In the genomic region with DNA sequence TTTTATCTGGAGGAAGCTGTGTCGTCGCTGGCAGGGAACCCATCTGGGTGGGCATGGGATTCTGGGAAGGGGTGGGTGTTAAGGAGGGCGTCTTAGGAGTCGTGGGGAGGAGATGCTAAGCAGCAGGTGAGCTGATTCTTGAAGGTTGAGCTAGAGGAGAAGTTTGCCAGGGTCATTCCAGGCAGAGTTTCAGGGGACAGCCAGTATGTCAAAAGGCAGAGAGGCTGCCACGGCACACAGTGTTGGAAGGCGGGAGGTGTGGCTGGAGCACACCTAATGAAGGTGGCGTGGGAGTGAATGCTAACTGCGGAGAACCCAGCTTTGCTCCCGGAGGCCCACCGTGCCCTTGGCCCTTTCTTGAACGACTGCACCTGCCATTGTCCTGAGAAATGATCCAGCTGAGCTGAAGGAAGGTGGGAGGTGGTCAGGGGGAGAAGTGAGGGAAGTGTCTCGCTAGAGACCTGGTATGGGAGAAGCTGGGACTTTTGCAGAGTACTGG, we compare ENCODE assay signal across 9 cellular contexts. TPM values are rescaled to one million over a fixed set of nuclear protein-coding genes. Genes with fewer than 3 reads are reported as not detected.
DNase-seq lines count a peak whose midpoint lies in the region; ATAC-seq, FAIRE-seq and TF ChIP-seq lines count a peak whose summit lies in the region.
"Had no signal": no experiment of that assay in that cellular context is flagged by ENCODE, and none has a peak within 500 bp of the region (broad histone marks: within the 10 kb centered on the region; RNA-seq: fewer than 3 reads in every experiment).

No MANE protein-coding gene starts in this region.

- H3K9me2 ChIP-seq in HCT116 (ENCODE audit: insufficient read depth) (no peaks in the 10 kb centered on the region), hepatocyte (replicated peaks; ENCODE audit: insufficient read depth) (no peaks in the 10 kb centered on the region)

- CTCF ChIA-PET in HCT116 (lab: Charles Lee): no interaction called here
- CTCF ChIA-PET in activated CD4-positive, alpha-beta memory T cell treated with anti-CD3 and anti-CD28 coated beads, Interleukin-2, amount 10 ng/mL, durations not matched to agents 7 days and 5 days (lab: Charles Lee): interaction anchor here (0.8 kb wide), 1 partner anchor 46 kb away, joined by 4 read pairs; no protein-coding TSS in a partner anchor

- H4K20me1 ChIP-seq in HCT116 (ENCODE audit: insufficient read depth) (no peaks in the 10 kb centered on the region), hepatocyte (ENCODE audit: insufficient read depth, poor library complexity, severe bottlenecking) (no peaks in the 10 kb centered on the region), smooth muscle cell (ENCODE audit: low read depth) (peaks cover 10% of the 10 kb centered on the region)

- BruUV-seq in HCT116 (replicated peaks; lab: Mats Ljungman, UMichigan): TSS peak; percentile 56

- peak overlapping the region; percentile 90 to 91 for H3K4me3 ChIP-seq in HCT116 (replicated peaks in 1 of 2; ENCODE audit: low read depth in 1 of 2, low read length in 2 of 2)
- H3K4me3 ChIP-seq in hepatocyte: peak overlapping the region; percentile 67
- H3K4me3 ChIP-seq in smooth muscle cell: peak overlapping the region; percentile 91

- POLR2A ChIA-PET in HCT116 (lab: Charles Lee): no interaction called here
- POLR2A ChIA-PET in activated CD4-positive, alpha-beta memory T cell treated with anti-CD3 and anti-CD28 coated beads, Interleukin-2, amount 10 ng/mL, durations not matched to agents 7 days and 5 days (lab: Charles Lee): interaction anchor here (3.5 to 3.9 kb wide), 2 partner anchors 8 to 15 kb away, joined by 17 to 42 read pairs; no protein-coding TSS in a partner anchor

- peak overlapping the region; percentile 81 for H3K4me3 Mint-ChIP-seq in activated CD4-positive, alpha-beta memory T cell treated with anti-CD3 and anti-CD28 coated beads, Interleukin-2, amount 10 ng/mL, durations not matched to agents 7 days and 5 days

- H3K36me3 ChIP-seq in HCT116 (ENCODE audit: control insufficient read depth in 1 of 2, insufficient read depth in 2 of 2, low read length in 2 of 2) (peaks cover 0 to 2% of the 10 kb centered on the region in 2 experiments; a peak in 2 of 4 replicates), hepatocyte (replicated peaks; ENCODE audit: insufficient read depth, low read depth) (no peaks in the 10 kb centered on the region), smooth muscle cell (ENCODE audit: low read depth) (no peaks in the 10 kb centered on the region)

- 46% methylated on average over 12 of the region's 12 CpGs for WGBS in hepatocyte (ENCODE audit: low lambda C conversion rate, missing lambda C conversion rate)
- WGBS in smooth muscle cell (ENCODE audit: low lambda C conversion rate): 60% methylated on average over 12 of the region's 12 CpGs

- H3K27ac ChIP-seq in HCT116 (ENCODE audit: low read depth, low read length): no peak overlapping the region
- H3K27ac ChIP-seq in hepatocyte: peak overlapping the region; percentile 84
- H3K27ac ChIP-seq in smooth muscle cell (ENCODE audit: low read depth): no peak overlapping the region

- H3K36me3 Mint-ChIP-seq in activated CD4-positive, alpha-beta memory T cell treated with anti-CD3 and anti-CD28 coated beads, Interleukin-2, amount 10 ng/mL, durations not matched to agents 7 days and 5 days (ENCODE audit: low read depth): peaks cover 27% of the 10 kb centered on the region

- H3K4me1 Mint-ChIP-seq in activated CD4-positive, alpha-beta memory T cell treated with anti-CD3 and anti-CD28 coated beads, Interleukin-2, amount 10 ng/mL, durations not matched to agents 7 days and 5 days: peaks cover 56% of the 10 kb centered on the region

- no peaks in the 10 kb centered on the region for H3F3A ChIP-seq in smooth muscle cell (ENCODE audit: low read depth)

- no peaks in the 10 kb centered on the region for H3K27me3 Mint-ChIP-seq in activated CD4-positive, alpha-beta memory T cell treated with anti-CD3 and anti-CD28 coated beads, Interleukin-2, amount 10 ng/mL, durations not matched to agents 7 days and 5 days

- no peaks in the 10 kb centered on the region for H3K9me3 ChIP-seq in HCT116 (ENCODE audit: control insufficient read depth in 1 of 2, insufficient read depth in 1 of 2, low read depth in 1 of 2, low read length in 2 of 2)
- H3K9me3 ChIP-seq in hepatocyte (ENCODE audit: low read depth): no peaks in the 10 kb centered on the region
- no peaks in the 10 kb centered on the region for H3K9me3 ChIP-seq in smooth muscle cell (replicated peaks; ENCODE audit: low read depth)

- FAIRE-seq in D721Med (lab: Jason Lieb, UNC): no peak

- H3K9ac ChIP-seq in HCT116 (ENCODE audit: low read length): peak overlapping the region; percentile 94
- H3K9ac ChIP-seq in smooth muscle cell (ENCODE audit: low read depth): peak overlapping the region; percentile 87

- no peaks in the 10 kb centered on the region for H3K9me3 Mint-ChIP-seq in activated CD4-positive, alpha-beta memory T cell treated with anti-CD3 and anti-CD28 coated beads, Interleukin-2, amount 10 ng/mL, durations not matched to agents 7 days and 5 days

- H3K27me3 ChIP-seq in HCT116 (ENCODE audit: insufficient read depth, low read length): no peaks in the 10 kb centered on the region
- H3K27me3 ChIP-seq in hepatocyte: no peaks in the 10 kb centered on the region
- no peaks in the 10 kb centered on the region for H3K27me3 ChIP-seq in smooth muscle cell (ENCODE audit: low read depth)

- DNase-seq in HCT116 (ENCODE audit: low read depth, low spot score) (no peak), hepatocyte (ENCODE audit: low spot score) (peak; percentile 53), smooth muscle cell (lab: John Stamatoyannopoulos, UW; ENCODE audit: unreplicated experiment) (no peak), D721Med (ENCODE audit: insufficient read length, low spot score) (no peak), LoVo (ENCODE audit: low spot score) (no peak)
- no peak for DNase-seq in activated CD4-positive, alpha-beta memory T cell treated with anti-CD3 and anti-CD28 coated beads, Interleukin-2, amount 10 ng/mL, durations not matched to agents 7 days and 5 days
- DNase-seq: GOT3 had no signal

- ATAC-seq in HCT116 (no peak), GM18502 (IDR thresholded peaks at IDR 0.05; ENCODE audit: poor library complexity, unreplicated experiment) (no peak), HG03469 (IDR thresholded peaks at IDR 0.05; ENCODE audit: unreplicated experiment) (no peak)

- peak overlapping the region; percentile 64 for H3K27ac Mint-ChIP-seq in activated CD4-positive, alpha-beta memory T cell treated with anti-CD3 and anti-CD28 coated beads, Interleukin-2, amount 10 ng/mL, durations not matched to agents 7 days and 5 days

- RAD21 ChIA-PET in HCT116 (lab: Charles Lee; ENCODE audit: low non-redundant PET in 1 of 2, low total read pairs in 2 of 2, uncharacterized antibody in 2 of 2, unreplicated experiment in 2 of 2): no interaction called here

- TF ChIP-seq POLR2A in HCT116 (IDR thresholded peaks at IDR 0.05; ENCODE audit: borderline replicate concordance, extremely low read depth, insufficient read depth, insufficient read length): no peak

- H3K4me2 ChIP-seq in HCT116 (ENCODE audit: low read length) (peak overlapping the region; percentile 89), hepatocyte (peak overlapping the region; percentile 99), smooth muscle cell (peak overlapping the region; percentile 100)

- no peak for TF ChIP-seq RAD21 in HCT116 (IDR thresholded peaks at IDR 0.05; ENCODE audit: low read depth)

- peaks cover 29 to 31% of the 10 kb centered on the region in 2 experiments for H3K4me1 ChIP-seq in HCT116 (ENCODE audit: control insufficient read depth in 1 of 2, insufficient read depth in 2 of 2, low read length in 2 of 2)
- H3K4me1 ChIP-seq in hepatocyte (ENCODE audit: insufficient read depth): peaks cover 33% of the 10 kb centered on the region
- H3K4me1 ChIP-seq in smooth muscle cell (ENCODE audit: low read depth): peaks cover 24% of the 10 kb centered on the region

- intact Hi-C loops in HCT116 (cut with micrococcal nuclease): no loop called here

- no peak for TF ChIP-seq CTCF in HCT116 (IDR thresholded peaks at IDR 0.05 in 2 of 3, conservative IDR thresholded peaks at IDR 0.05 in 1 of 3; ENCODE audit: borderline replicate concordance in 1 of 3, insufficient read depth in 1 of 3, low read depth in 2 of 3, low read length in 2 of 3)
- no peak for TF ChIP-seq CTCF in hepatocyte (IDR thresholded peaks at IDR 0.05; ENCODE audit: poor library complexity)
- no peak for TF ChIP-seq CTCF in smooth muscle cell (IDR thresholded peaks at IDR 0.05; ENCODE audit: borderline replicate concordance, insufficient read depth, poor library complexity, severe bottlenecking)
- TF ChIP-seq CTCF in D721Med (IDR thresholded peaks at IDR 0.05; ENCODE audit: insufficient read depth, missing control alignments): no peak

- H3K79me2 ChIP-seq in HCT116 (ENCODE audit: insufficient read depth, low read length): peaks cover 58% of the 10 kb centered on the region
- peaks cover 58% of the 10 kb centered on the region for H3K79me2 ChIP-seq in hepatocyte
- H3K79me2 ChIP-seq in smooth muscle cell (ENCODE audit: low read depth): peaks cover 55% of the 10 kb centered on the region

- H2AFZ ChIP-seq in HCT116 (ENCODE audit: low read depth, low read length, poor library complexity, severe bottlenecking): no peak overlapping the region
- peak overlapping the region; percentile 35 for H2AFZ ChIP-seq in hepatocyte
- H2AFZ ChIP-seq in smooth muscle cell (ENCODE audit: low read depth): no peak overlapping the region

TF ChIP-seq in HCT116, 20 proteins besides CTCF, POLR2A, EP300 and RAD21:
- TF ChIP-seq TCF7L2 (IDR thresholded peaks at IDR 0.05; ENCODE audit: borderline replicate concordance, extremely low read depth, insufficient read depth, insufficient read length): no peak
- TF ChIP-seq CEBPB (IDR thresholded peaks at IDR 0.05; ENCODE audit: low read depth): no peak
- no peak for TF ChIP-seq SIN3A (IDR thresholded peaks at IDR 0.05; ENCODE audit: low read depth)
TF ChIP-seq in HCT116: peak in this region for 0.

RNA-seq across cellular contexts. Expression of gene FAM118A, which starts 1.3 kb away (rescaled TPM):
- total RNA-seq in HCT116 (2021; ENCODE audit: unreplicated experiment) (43.2 TPM), hepatocyte (65.7 and 94.2 TPM in 2 replicates), smooth muscle cell (36.1 and 36.6 TPM in 2 replicates)
- 21.3 and 22.5 TPM in 2 replicates for polyA plus RNA-seq in HCT116 (2012)
- 10 to 100 TPM; 73.9 to 74.7 TPM for total RNA-seq in activated CD4-positive, alpha-beta memory T cell treated with anti-CD3 and anti-CD28 coated beads, Interleukin-2, amount 10 ng/mL, durations not matched to agents 7 days and 5 days
- polyA plus RNA-seq in hepatocyte (193 and 289 TPM in 2 replicates), smooth muscle cell (60.3 and 114 TPM in 2 replicates)

RNA-seq across cellular contexts. Expression of gene UPK3A, which starts 26.3 kb away (rescaled TPM):
- total RNA-seq in HCT116 (2021; ENCODE audit: unreplicated experiment) (not detected), hepatocyte (14.4 and 14.9 TPM in 2 replicates), smooth muscle cell (not detected in 2 replicates)
- 0.12 and 0.16 TPM in 2 replicates for polyA plus RNA-seq in HCT116 (2012)
- total RNA-seq in activated CD4-positive, alpha-beta memory T cell treated with anti-CD3 and anti-CD28 coated beads, Interleukin-2, amount 10 ng/mL, durations not matched to agents 7 days and 5 days: not detected
- polyA plus RNA-seq in hepatocyte (41.8 and 71.5 TPM in 2 replicates), smooth muscle cell (not detected in 2 replicates)

Comparison
In these comparisons a context has a peak if more than half of its experiments do, and no peak if none do; other contexts are left out.
1. RNA of gene UPK3A, which starts 26.3 kb away (total RNA-seq): 14.4 to 14.9 TPM in hepatocyte; not detected in HCT116 (single experiment), not detected in activated CD4-positive, alpha-beta memory T cell treated with anti-CD3 and anti-CD28 coated beads, Interleukin-2, amount 10 ng/mL, durations not matched to agents 7 days and 5 days and not detected in smooth muscle cell; every median in the first group is over 10 times any median in the second.
2. Peak in every context shown above with its lines, with median percentiles within 50 percentile points of each other: H3K4me2 ChIP-seq and H3K4me3 ChIP-seq.